8 cellular contexts compared by ENCODE assay signal in the genomic region with DNA sequence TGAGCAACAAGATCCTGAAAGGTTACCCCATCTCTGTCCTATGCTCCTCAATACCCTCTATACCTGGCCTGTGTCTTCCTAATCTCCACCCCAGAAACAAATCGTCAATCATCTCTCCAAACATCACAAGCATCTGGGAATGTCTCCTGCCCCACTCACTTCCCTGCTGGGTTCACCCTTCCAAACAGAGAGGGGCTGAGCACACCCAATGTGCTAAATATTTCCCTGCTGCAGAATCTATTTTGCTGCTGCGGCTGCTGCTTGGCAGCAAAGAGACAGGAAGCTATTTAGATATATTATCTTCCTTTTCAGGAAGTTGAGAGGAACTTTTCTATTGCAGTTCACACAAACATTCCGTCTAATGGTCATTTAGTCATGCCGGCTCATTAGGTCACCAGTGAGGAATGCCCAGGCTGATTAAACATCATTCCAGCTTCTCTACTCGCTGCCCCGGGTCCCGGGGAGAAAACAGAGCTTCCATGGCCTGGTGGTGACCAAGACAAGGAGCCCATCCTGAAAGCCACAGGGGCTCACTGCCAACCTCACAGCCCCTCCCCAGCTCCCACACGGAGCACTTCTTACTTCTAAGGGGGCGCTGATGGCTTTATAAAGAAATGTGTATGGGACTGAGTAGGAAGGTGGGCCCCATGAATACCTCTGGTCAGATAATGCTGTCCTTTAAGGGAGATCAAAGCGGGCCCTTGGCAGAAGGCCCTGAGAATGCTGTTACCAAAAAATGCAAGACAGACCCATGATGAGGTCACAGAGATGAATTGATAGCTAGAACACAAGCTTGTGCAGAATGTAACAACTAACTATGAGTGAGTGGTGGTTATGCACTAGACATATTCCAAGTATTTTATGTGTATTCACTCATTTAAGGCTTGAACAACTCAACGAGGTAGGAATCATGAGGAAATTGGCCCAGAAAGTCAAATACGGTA.
DNase-seq lines count a peak whose midpoint lies in the region; ATAC-seq, FAIRE-seq and TF ChIP-seq lines count a peak whose summit lies in the region.

No MANE protein-coding gene starts in this region.

- 54 to 55% methylated on average over 12 of the region's 12 CpGs for WGBS in pancreas, 2 donors

- in situ Hi-C loops in GM13976 (cut with MboI; ENCODE audit: low sequenced_read_pairs, unreplicated experiment) = no loop called here

- intact Hi-C loops in pancreas (cut with DNase I) = no loop called here

- peaks cover 0 to 8% (median 4%) of the 10 kb centered on the region in 3 donors for H3K4me1 ChIP-seq in pancreas

- DNase-seq in GM03348 (ENCODE audit: low spot score) (peak; percentile 91), fibroblast of villous mesenchyme (ENCODE audit: low read depth) (peak; percentile 89), pancreas (peak in 5 of 6 donors; percentile 27 to 54 (median 43)), GM13976 (ENCODE audit: low spot score) (no peak)

- peak overlapping the region; percentile 54 to 75 (median 62) for H3K27ac ChIP-seq in pancreas

- H3K4me3 ChIP-seq in fibroblast of villous mesenchyme (ENCODE audit: low read depth, low read length) (no peak overlapping the region), pancreas (no peak overlapping the region)

- no peaks in the 10 kb centered on the region for H3K27me3 ChIP-seq in pancreas

- H3K9me3 ChIP-seq in pancreas = no peaks in the 10 kb centered on the region

- ATAC-seq in SK-N-SH treated with all-trans-retinoic acid at 6 μM for 48 hours (peak; percentile 89), pancreas (peak; percentile 76 to 90 (median 86)), GM19351 (IDR thresholded peaks at IDR 0.05; ENCODE audit: unreplicated experiment) (no peak), GM21423 (IDR thresholded peaks at IDR 0.05; ENCODE audit: unreplicated experiment) (no peak), GM18517 (IDR thresholded peaks at IDR 0.05; ENCODE audit: unreplicated experiment) (no peak)

- no peak for FAIRE-seq in pancreas (lab: Jason Lieb, UNC)

- TF ChIP-seq CTCF in fibroblast of villous mesenchyme (IDR thresholded peaks at IDR 0.05; ENCODE audit: insufficient read depth, low read depth, low read length) (no peak), pancreas (IDR thresholded peaks at IDR 0.05) (no peak), GM13976 (IDR thresholded peaks at IDR 0.05; ENCODE audit: borderline replicate concordance, control extremely low read depth, extremely low read depth, insufficient read depth, missing control alignments) (no peak)

- H3K36me3 ChIP-seq in pancreas = no peaks in the 10 kb centered on the region

TF ChIP-seq in SK-N-SH treated with all-trans-retinoic acid at 6 μM for 48 hours, 23 proteins besides CTCF, POLR2A, EP300 and RAD21:
- TF ChIP-seq TOX (CRISPR knock-in tag; IDR thresholded peaks at IDR 0.05; ENCODE audit: borderline replicate concordance) (no peak), SNAI2 (CRISPR knock-in tag; IDR thresholded peaks at IDR 0.05) (peak; percentile 84), ESRRG (CRISPR knock-in tag; IDR thresholded peaks at IDR 0.05) (0 out of 2 replicates have a peak, but pooled peaks have one; percentile 49), ZNF70 (CRISPR knock-in tag; IDR thresholded peaks at IDR 0.05) (no peak), ISL1 (CRISPR knock-in tag; IDR thresholded peaks at IDR 0.05) (peak; percentile 94), CSDC2 (CRISPR knock-in tag; IDR thresholded peaks at IDR 0.05) (peak; percentile 90; the same call in 1 of the 2 replicates), ZFP30 (CRISPR knock-in tag; IDR thresholded peaks at IDR 0.05) (0 out of 2 replicates have a peak, but pooled peaks have one; percentile 9), ZNF8 (CRISPR knock-in tag; IDR thresholded peaks at IDR 0.05) (peak; percentile 30; the same call in 1 of the 2 replicates)
- TF ChIP-seq, protein P1, sequence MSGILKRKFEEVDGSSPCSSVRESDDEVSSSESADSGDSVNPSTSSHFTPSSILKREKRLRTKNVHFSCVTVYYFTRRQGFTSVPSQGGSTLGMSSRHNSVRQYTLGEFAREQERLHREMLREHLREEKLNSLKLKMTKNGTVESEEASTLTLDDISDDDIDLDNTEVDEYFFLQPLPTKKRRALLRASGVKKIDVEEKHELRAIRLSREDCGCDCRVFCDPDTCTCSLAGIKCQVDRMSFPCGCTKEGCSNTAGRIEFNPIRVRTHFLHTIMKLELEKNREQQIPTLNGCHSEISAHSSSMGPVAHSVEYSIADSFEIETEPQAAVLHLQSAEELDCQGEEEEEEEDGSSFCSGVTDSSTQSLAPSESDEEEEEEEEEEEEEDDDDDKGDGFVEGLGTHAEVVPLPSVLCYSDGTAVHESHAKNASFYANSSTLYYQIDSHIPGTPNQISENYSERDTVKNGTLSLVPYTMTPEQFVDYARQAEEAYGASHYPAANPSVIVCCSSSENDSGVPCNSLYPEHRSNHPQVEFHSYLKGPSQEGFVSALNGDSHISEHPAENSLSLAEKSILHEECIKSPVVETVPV (CRISPR knock-in tag; IDR thresholded peaks at IDR 0.05) = peak; percentile 81; the same call in 1 of the 2 replicates
- TF ChIP-seq, protein P2, sequence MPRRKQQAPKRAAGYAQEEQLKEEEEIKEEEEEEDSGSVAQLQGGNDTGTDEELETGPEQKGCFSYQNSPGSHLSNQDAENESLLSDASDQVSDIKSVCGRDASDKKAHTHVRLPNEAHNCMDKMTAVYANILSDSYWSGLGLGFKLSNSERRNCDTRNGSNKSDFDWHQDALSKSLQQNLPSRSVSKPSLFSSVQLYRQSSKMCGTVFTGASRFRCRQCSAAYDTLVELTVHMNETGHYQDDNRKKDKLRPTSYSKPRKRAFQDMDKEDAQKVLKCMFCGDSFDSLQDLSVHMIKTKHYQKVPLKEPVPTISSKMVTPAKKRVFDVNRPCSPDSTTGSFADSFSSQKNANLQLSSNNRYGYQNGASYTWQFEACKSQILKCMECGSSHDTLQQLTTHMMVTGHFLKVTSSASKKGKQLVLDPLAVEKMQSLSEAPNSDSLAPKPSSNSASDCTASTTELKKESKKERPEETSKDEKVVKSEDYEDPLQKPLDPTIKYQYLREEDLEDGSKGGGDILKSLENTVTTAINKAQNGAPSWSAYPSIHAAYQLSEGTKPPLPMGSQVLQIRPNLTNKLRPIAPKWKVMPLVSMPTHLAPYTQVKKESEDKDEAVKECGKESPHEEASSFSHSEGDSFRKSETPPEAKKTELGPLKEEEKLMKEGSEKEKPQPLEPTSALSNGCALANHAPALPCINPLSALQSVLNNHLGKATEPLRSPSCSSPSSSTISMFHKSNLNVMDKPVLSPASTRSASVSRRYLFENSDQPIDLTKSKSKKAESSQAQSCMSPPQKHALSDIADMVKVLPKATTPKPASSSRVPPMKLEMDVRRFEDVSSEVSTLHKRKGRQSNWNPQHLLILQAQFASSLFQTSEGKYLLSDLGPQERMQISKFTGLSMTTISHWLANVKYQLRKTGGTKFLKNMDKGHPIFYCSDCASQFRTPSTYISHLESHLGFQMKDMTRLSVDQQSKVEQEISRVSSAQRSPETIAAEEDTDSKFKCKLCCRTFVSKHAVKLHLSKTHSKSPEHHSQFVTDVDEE (CRISPR knock-in tag; IDR thresholded peaks at IDR 0.05) = no peak
- TF ChIP-seq, protein P3, sequence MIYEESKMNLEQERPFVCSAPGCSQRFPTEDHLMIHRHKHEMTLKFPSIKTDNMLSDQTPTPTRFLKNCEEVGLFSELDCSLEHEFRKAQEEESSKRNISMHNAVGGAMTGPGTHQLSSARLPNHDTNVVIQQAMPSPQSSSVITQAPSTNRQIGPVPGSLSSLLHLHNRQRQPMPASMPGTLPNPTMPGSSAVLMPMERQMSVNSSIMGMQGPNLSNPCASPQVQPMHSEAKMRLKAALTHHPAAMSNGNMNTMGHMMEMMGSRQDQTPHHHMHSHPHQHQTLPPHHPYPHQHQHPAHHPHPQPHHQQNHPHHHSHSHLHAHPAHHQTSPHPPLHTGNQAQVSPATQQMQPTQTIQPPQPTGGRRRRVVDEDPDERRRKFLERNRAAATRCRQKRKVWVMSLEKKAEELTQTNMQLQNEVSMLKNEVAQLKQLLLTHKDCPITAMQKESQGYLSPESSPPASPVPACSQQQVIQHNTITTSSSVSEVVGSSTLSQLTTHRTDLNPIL (CRISPR knock-in tag; IDR thresholded peaks at IDR 0.05; ENCODE audit: low read depth) = peak; percentile 94
- TF ChIP-seq, protein P4, sequence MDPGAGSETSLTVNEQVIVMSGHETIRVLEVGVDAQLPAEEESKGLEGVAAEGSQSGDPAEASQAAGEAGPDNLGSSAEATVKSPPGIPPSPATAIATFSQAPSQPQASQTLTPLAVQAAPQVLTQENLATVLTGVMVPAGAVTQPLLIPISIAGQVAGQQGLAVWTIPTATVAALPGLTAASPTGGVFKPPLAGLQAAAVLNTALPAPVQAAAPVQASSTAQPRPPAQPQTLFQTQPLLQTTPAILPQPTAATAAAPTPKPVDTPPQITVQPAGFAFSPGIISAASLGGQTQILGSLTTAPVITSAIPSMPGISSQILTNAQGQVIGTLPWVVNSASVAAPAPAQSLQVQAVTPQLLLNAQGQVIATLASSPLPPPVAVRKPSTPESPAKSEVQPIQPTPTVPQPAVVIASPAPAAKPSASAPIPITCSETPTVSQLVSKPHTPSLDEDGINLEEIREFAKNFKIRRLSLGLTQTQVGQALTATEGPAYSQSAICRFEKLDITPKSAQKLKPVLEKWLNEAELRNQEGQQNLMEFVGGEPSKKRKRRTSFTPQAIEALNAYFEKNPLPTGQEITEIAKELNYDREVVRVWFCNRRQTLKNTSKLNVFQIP (CRISPR knock-in tag; IDR thresholded peaks at IDR 0.05; ENCODE audit: borderline replicate concordance, low read depth) = 0 out of 2 replicates have a peak, but pooled peaks have one; percentile 79

Comparison
In these comparisons a context has a peak if more than half of its experiments do, and no peak if none do; other contexts are left out.
1. ATAC-seq: peak in SK-N-SH treated with all-trans-retinoic acid at 6 μM for 48 hours (single experiment) and pancreas (4 of 4); none in GM19351 (single experiment), GM21423 (single experiment) and GM18517 (single experiment).